23 cellular contexts compared by ENCODE assay signal in the genomic region with DNA sequence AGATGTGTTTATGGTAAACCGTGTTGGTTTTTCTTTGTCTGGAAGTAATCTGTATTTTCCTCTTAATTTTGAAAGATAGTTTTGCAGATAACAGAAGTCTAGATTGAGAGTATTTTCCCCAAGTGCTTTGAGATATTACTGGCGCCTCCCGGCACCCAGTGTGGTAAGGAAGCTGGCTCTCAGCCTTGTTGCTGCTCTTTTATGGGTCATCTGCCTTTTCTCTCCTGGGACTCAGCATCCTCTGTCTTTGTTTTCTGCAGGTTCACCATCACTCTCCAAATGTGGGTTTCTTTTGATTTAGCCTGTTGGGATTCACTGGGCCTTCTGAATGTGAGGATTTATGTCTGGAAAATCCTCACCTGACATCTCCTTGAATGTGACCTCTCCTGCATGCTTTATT.
"Had no signal": no experiment of that assay in that cellular context is flagged by ENCODE, and none has a peak within 500 bp of the region (broad histone marks: within the 10 kb centered on the region; RNA-seq: fewer than 3 reads in every experiment).

No MANE protein-coding gene starts in this region.

- DNase-seq: colonic mucosa; cortex of kidney; effector CD8-positive, alpha-beta T cell; effector memory CD8-positive, alpha-beta T cell; endodermal cell; erythroblast; esophagus squamous epithelium; foreskin fibroblast; foreskin melanocyte; gastrocnemius medialis; glutamatergic neuron; heart right ventricle; hippocampal formation; left cardiac atrium; left lung; left ventricle myocardium superior; lower lobe of right lung; mesenchymal stem cell; mucosa of descending colon had no signal

- ATAC-seq: effector memory CD8-positive, alpha-beta T cell; esophagus mucosa; gastrocnemius medialis; heart right ventricle; left cardiac atrium; left lung; left ventricle myocardium superior; lower lobe of right lung; mucosa of descending colon had no signal

- H3K9me3 ChIP-seq: colonic mucosa, esophagus squamous epithelium, gastrocnemius medialis, left lung, lower lobe of right lung, mucosa of descending colon had no signal

- H3K4me1 ChIP-seq: colonic mucosa, left lung, lower lobe of right lung had no signal

- FAIRE-seq: endometrium, islet of Langerhans had no signal

- H3K36me3 ChIP-seq: colonic mucosa, esophagus squamous epithelium, gastrocnemius medialis, heart right ventricle, left lung, lower lobe of right lung had no signal

- H3K27ac ChIP-seq: colonic mucosa, epithelial cell of prostate, esophagus squamous epithelium, gastrocnemius medialis, heart right ventricle, left lung, lower lobe of right lung had no signal

- H3K4me3 ChIP-seq: colonic mucosa, esophagus squamous epithelium, gastrocnemius medialis, heart right ventricle, left lung, lower lobe of right lung, mucosa of descending colon had no signal

- H3K27me3 ChIP-seq: colonic mucosa had no signal
